ENCODE assay signal across 32 cellular contexts in the genomic region with DNA sequence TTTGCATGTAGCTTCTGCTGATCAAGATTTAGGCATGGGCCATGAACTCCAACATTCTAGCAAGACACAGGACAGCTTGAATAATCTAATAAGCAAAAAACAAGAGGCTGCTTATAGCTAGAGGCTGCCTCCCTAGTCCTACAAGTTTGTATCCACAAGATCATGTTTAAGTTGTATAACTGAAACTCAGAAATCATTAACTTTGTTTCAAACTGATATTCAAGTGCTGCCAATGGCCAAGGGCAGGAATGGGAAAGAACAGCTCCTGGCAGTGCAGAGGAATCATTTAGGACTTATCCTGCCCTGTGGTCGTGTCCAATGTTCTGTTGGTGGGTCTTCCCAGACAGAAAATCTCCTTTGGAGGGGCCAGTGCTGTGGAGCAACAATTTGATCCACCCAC.
"Had no signal": no experiment of that assay in that cellular context is flagged by ENCODE, and none has a peak within 500 bp of the region (broad histone marks: within the 10 kb centered on the region; RNA-seq: fewer than 3 reads in every experiment).

No MANE protein-coding gene starts in this region.

- H3K36me3 ChIP-seq: brain microvascular endothelial cell had no signal

- H3K27me3 Mint-ChIP-seq: activated CD4-positive, alpha-beta T cell treated with anti-CD3 and anti-CD28 coated beads for 36 hours; activated CD4-positive, alpha-beta T cell treated with anti-CD3 and anti-CD28 coated beads, Interleukin-2, amount 10 ng/mL, durations not matched to agents 7 days and 5 days; activated naive CD4-positive, alpha-beta T cell treated with anti-CD3 and anti-CD28 coated beads, Interleukin-2, amount 10 ng/mL, durations not matched to agents 7 days and 5 days; activated naive CD8-positive, alpha-beta T cell; activated naive CD8-positive, alpha-beta T cell treated with anti-CD3 and anti-CD28 coated beads, Interleukin-2, amount 50 U/mL, for 24 hours had no signal

- H3K36me3 Mint-ChIP-seq: activated naive CD4-positive, alpha-beta T cell treated with anti-CD3 and anti-CD28 coated beads, Interleukin-2, amount 10 ng/mL, durations not matched to agents 7 days and 5 days; activated naive CD8-positive, alpha-beta T cell had no signal

- H3K27ac ChIP-seq: brain microvascular endothelial cell, KMS-11, RWPE1 had no signal

- H3K27ac Mint-ChIP-seq: activated CD4-positive, alpha-beta T cell treated with anti-CD3 and anti-CD28 coated beads for 36 hours; activated CD4-positive, alpha-beta T cell treated with anti-CD3 and anti-CD28 coated beads, Interleukin-2, amount 10 ng/mL, durations not matched to agents 7 days and 5 days; activated CD8-positive, alpha-beta T cell treated with anti-CD3 and anti-CD28 coated beads, Interleukin-2, amount 10 ng/mL, durations not matched to agents 7 days and 5 days; activated naive CD4-positive, alpha-beta T cell treated with anti-CD3 and anti-CD28 coated beads, Interleukin-2, amount 10 ng/mL, durations not matched to agents 7 days and 5 days; activated naive CD8-positive, alpha-beta T cell; activated naive CD8-positive, alpha-beta T cell treated with anti-CD3 and anti-CD28 coated beads, Interleukin-2, amount 50 U/mL, for 24 hours; activated T-cell treated with anti-CD3 and anti-CD28 coated beads, Interleukin-2, amount 50 U/mL, for 24 hours; activated T-helper 2 cell treated with anti-CD3 and anti-CD28 coated beads, Interferon-gamma antibody, Interleukin-2, Interleukin-4, amounts not matched to agents 10 μg/mL and 5 μg/mL and 100 μg/mL, durations not matched to agents 14 hours and 24 hours and 36 hours; WTC11 had no signal

- FAIRE-seq: RCC 7860, TTC549 had no signal

- H3K4me3 Mint-ChIP-seq: activated CD4-positive, alpha-beta T cell treated with anti-CD3 and anti-CD28 coated beads for 36 hours; activated CD4-positive, alpha-beta T cell treated with anti-CD3 and anti-CD28 coated beads, Interleukin-2, amount 10 ng/mL, durations not matched to agents 7 days and 5 days; activated CD8-positive, alpha-beta T cell treated with anti-CD3 and anti-CD28 coated beads, Interleukin-2, amount 10 ng/mL, durations not matched to agents 7 days and 5 days; activated naive CD4-positive, alpha-beta T cell treated with anti-CD3 and anti-CD28 coated beads, Interleukin-2, amount 10 ng/mL, durations not matched to agents 7 days and 5 days; activated naive CD8-positive, alpha-beta T cell; activated naive CD8-positive, alpha-beta T cell treated with anti-CD3 and anti-CD28 coated beads, Interleukin-2, amount 50 U/mL, for 24 hours; activated T-cell treated with anti-CD3 and anti-CD28 coated beads, Interleukin-2, amount 50 U/mL, for 24 hours; WTC11 had no signal

- H3K27me3 ChIP-seq: brain microvascular endothelial cell had no signal

- H3K4me1 Mint-ChIP-seq: activated CD4-positive, alpha-beta T cell treated with anti-CD3 and anti-CD28 coated beads for 36 hours; activated CD4-positive, alpha-beta T cell treated with anti-CD3 and anti-CD28 coated beads, Interleukin-2, amount 10 ng/mL, durations not matched to agents 7 days and 5 days; activated naive CD4-positive, alpha-beta T cell treated with anti-CD3 and anti-CD28 coated beads, Interleukin-2, amount 10 ng/mL, durations not matched to agents 7 days and 5 days; activated naive CD8-positive, alpha-beta T cell treated with anti-CD3 and anti-CD28 coated beads, Interleukin-2, amount 50 U/mL, for 24 hours; WTC11 had no signal

- DNase-seq: activated CD4-positive, alpha-beta T cell treated with anti-CD3 and anti-CD28 coated beads for 36 hours; activated CD4-positive, alpha-beta T cell treated with anti-CD3 and anti-CD28 coated beads, Interleukin-2, amount 10 ng/mL, durations not matched to agents 7 days and 5 days; activated CD4-positive, alpha-beta T cell treated with anti-CD3 and anti-CD28 coated beads, Interleukin-2, amount 50 U/mL, for 48 hours; activated CD8-positive, alpha-beta T cell treated with anti-CD3 and anti-CD28 coated beads, Interleukin-2, amount 10 ng/mL, durations not matched to agents 7 days and 5 days; activated gamma-delta T cell treated with Interleukin-2 at 50 U/mL for 16 hours; activated naive CD4-positive, alpha-beta T cell treated with anti-CD3 and anti-CD28 coated beads, Interleukin-2, amount 10 ng/mL, durations not matched to agents 7 days and 5 days; activated naive CD8-positive, alpha-beta T cell treated with anti-CD3 and anti-CD28 coated beads, Interleukin-2, amount 50 U/mL, for 24 hours; activated T-cell treated with anti-CD3 and anti-CD28 coated beads, Interleukin-2, amount 50 U/mL, for 24 hours; anterior cingulate cortex; brain microvascular endothelial cell; central memory CD4-positive, alpha-beta T cell; MM.1S; MV-4-11; NCI-H1092; NCI-H1436 treated with DMSO at 0.1 percent for 48 hours; NCI-H1694 treated with DMSO at 0.1 percent for 48 hours; NCI-H2029; NCI-H345; NCI-H524 treated with DMSO at 0.1 percent for 48 hours; NK-92 treated with Interleukin-12 subunit alpha and Interleukin-12 subunit beta, amount 100 ng/mL, for 24 hours; PC-3; Right ventricle myocardium superior; SW 1271; T1000 had no signal

- ATAC-seq: activated CD4-positive, alpha-beta T cell treated with anti-CD3 and anti-CD28 coated beads for 36 hours; activated CD4-positive, CD25-positive, alpha-beta regulatory T cell treated with anti-CD3 and anti-CD28 coated beads, Interleukin-2, amount 50 U/mL, for 24 hours; activated CD8-positive, alpha-beta T cell treated with anti-CD3 and anti-CD28 coated beads, Interleukin-2, amount 10 ng/mL, durations not matched to agents 7 days and 5 days; activated naive CD8-positive, alpha-beta T cell treated with anti-CD3 and anti-CD28 coated beads, Interleukin-2, amount 50 U/mL, for 24 hours; PC-3; WTC11 had no signal
